1 cellular context compared by ENCODE assay signal in the genomic region with DNA sequence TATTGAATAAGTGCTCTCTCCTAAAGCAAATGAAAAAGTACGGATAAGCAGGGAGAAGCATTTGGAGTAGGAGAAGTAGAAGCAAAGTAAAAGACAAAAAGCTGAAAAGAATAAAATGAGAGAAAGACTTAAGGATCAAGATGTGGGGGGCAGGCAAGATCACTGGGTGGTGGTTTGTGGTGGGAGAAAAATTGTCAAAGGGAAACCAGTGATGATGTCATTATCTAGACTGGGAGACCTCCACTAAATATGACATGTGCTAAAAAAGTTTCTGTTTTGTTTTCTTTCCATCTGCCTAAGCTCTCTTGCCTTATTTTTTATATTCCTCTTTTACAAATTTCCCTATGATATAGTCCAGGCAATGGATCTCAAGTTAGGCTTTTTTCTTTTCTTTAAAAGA.
TF ChIP-seq lines count a peak whose summit lies in the region.

No MANE protein-coding gene starts in this region.

TF ChIP-seq in K562, 482 proteins besides CTCF, POLR2A, EP300 and RAD21 (continued from another document):
- TF ChIP-seq, protein P1, sequence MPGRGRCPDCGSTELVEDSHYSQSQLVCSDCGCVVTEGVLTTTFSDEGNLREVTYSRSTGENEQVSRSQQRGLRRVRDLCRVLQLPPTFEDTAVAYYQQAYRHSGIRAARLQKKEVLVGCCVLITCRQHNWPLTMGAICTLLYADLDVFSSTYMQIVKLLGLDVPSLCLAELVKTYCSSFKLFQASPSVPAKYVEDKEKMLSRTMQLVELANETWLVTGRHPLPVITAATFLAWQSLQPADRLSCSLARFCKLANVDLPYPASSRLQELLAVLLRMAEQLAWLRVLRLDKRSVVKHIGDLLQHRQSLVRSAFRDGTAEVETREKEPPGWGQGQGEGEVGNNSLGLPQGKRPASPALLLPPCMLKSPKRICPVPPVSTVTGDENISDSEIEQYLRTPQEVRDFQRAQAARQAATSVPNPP (IDR thresholded peaks at IDR 0.05; ENCODE audit: borderline replicate concordance, insufficient read depth, insufficient read length), result no peak
- TF ChIP-seq ZNF140 (CRISPR knock-in tag; IDR thresholded peaks at IDR 0.05) (no peak), RB1 (IDR thresholded peaks at IDR 0.05; ENCODE audit: low read depth) (no peak)
- TF ChIP-seq, protein P2, sequence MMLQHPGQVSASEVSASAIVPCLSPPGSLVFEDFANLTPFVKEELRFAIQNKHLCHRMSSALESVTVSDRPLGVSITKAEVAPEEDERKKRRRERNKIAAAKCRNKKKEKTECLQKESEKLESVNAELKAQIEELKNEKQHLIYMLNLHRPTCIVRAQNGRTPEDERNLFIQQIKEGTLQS (IDR thresholded peaks at IDR 0.05), result peak; percentile 45; the same call in 1 of the 2 replicates
- TF ChIP-seq, protein P2 (CRISPR knock-in tag; conservative IDR thresholded peaks at IDR 0.05), result no peak
TF ChIP-seq in K562: peak in this region for 1.
